8 cellular contexts compared by ENCODE assay signal in the genomic region with DNA sequence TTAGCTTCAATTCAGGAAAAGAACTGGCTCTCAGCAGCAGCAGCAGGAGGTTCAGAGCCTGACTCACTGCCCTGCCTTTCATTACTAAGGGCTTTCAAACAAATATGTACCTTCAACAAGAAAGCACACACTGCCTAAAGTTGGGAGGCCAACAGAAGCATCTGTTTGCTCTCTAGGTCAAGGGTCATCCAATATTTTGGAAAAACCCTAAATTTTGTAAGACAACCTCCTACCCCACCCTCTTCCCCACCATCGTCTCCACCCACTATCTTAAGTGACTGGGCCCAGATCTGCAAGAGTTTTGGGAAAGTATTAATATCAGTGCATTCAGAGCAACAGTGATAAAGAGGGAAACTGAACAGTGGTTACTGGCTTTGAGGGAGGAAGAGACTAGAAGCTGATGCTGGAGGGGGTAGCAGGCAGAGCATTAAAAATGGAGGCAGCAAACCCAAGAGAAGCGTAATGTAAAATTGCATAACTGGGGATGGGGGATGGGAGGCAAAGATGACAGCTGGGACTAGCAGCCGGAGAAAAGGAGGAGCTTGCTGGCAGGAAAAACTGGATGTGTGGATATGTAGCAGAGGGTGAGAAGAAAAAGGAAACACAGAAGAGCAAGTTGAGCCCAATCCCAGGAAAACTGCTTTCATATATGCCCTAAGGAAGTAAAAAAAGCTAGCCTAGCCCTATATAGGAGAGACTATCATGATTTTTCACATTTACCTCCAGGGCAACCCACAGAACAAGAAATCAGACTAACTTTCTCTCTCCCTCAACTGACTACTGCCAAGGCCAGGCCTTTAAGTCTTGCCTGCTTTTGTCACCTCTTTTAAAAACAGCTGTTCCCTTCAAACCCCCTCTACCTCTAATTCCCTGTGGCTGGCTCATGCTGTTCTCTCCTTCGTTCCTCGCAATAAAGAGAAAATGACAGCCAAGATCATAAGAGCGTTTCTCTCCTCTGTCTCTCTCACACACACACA. TPM values are rescaled to one million over a fixed set of nuclear protein-coding genes. Genes with fewer than 3 reads are reported as not detected.
A peak's percentile ranks its signal among the peaks of the same experiment; 100 is the strongest.
DNase-seq lines count a peak whose midpoint lies in the region; ATAC-seq, FAIRE-seq and TF ChIP-seq lines count a peak whose summit lies in the region.

No MANE protein-coding gene starts in this region.

- no peak for TF ChIP-seq RAD21 in A549 (conservative IDR thresholded peaks at IDR 0.05 in 1 of 2, IDR thresholded peaks at IDR 0.05 in 1 of 2)

- H3K4me3 ChIP-seq in A549 (0 out of 3 replicates have a peak overlapping the region, but pooled peaks have one; percentile 12), lower lobe of right lung (no peak overlapping the region)

- no peak for FAIRE-seq in A549 (lab: Jason Lieb, UNC)

- no peaks in the 10 kb centered on the region for H3K27me3 ChIP-seq in lower lobe of right lung (ENCODE audit: low read depth)

- intact Hi-C loops in lower lobe of right lung (cut with DNase I) = no loop called here

- no peak for TF ChIP-seq EP300 in A549 (IDR thresholded peaks at IDR 0.05)

- POLR2A ChIA-PET in A549 (lab: Yijun Ruan, JAX) = interaction anchor here (3.8 kb wide), 1 partner anchor 32 kb away, joined by 21 read pairs; a partner anchor contains a TSS

- H3K4me1 ChIP-seq in A549 (peaks cover 41% of the 10 kb centered on the region), lower lobe of right lung (peaks cover 78% of the 10 kb centered on the region)

- H3K27ac ChIP-seq in A549 = peak overlapping the region; percentile 45 to 62
- peak overlapping the region; percentile 34 for H3K27ac ChIP-seq in lower lobe of right lung

- H3K9me3 ChIP-seq in A549 = no peaks in the 10 kb centered on the region
- no peaks in the 10 kb centered on the region for H3K9me3 ChIP-seq in lower lobe of right lung

- H3K4me2 ChIP-seq in A549 = peak overlapping the region; percentile 73

- no peaks in the 10 kb centered on the region for H3K36me3 ChIP-seq in lower lobe of right lung

- ATAC-seq in A549 (peak; percentile 74 to 86), lower lobe of right lung (peak; percentile 61 to 77), GM21360 (IDR thresholded peaks at IDR 0.05; ENCODE audit: unreplicated experiment) (no peak), GM21619 (IDR thresholded peaks at IDR 0.05; ENCODE audit: unreplicated experiment) (no peak)

- CTCF ChIA-PET in A549 (lab: Yijun Ruan, JAX) = interaction anchor here (0.7 to 9.8 kb wide), 9 partner anchors 8 to 775 kb away, joined by 3 to 99 read pairs (median 3); a partner anchor contains a TSS

- 53% methylated on average over 6 of the region's 6 CpGs for WGBS in A549 (ENCODE audit: missing lambda C conversion rate)

- DNase-seq in A549 (ENCODE audit: low read depth in 1 of 2, low spot score in 1 of 2) (peak; percentile 17 to 42), NCI-H1694 treated with DMSO at 0.1 percent for 48 hours (lab: John Stamatoyannopoulos, UW) (peak; percentile 46), cerebellar cortex (ENCODE audit: low spot score) (peak; percentile 80), lower lobe of right lung (no peak), NCI-H2196 (lab: John Stamatoyannopoulos, UW; ENCODE audit: unreplicated experiment) (no peak), HUDEP-2 (lab: John Stamatoyannopoulos, UW; ENCODE audit: unreplicated experiment in 76 of 76) (no peak)

- TF ChIP-seq POLR2A in A549 (IDR thresholded peaks at IDR 0.05; ENCODE audit: low read length) = no peak

- TF ChIP-seq CTCF in A549 (IDR thresholded peaks at IDR 0.05) (no peak), lower lobe of right lung (IDR thresholded peaks at IDR 0.05) (no peak)

TF ChIP-seq in A549, 52 proteins besides CTCF, POLR2A, EP300 and RAD21:
- TF ChIP-seq, protein P1, sequence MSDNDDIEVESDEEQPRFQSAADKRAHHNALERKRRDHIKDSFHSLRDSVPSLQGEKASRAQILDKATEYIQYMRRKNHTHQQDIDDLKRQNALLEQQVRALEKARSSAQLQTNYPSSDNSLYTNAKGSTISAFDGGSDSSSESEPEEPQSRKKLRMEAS (IDR thresholded peaks at IDR 0.05) = 0 out of 2 replicates have a peak, but pooled peaks have one; percentile 7
- TF ChIP-seq FOSL2 (IDR thresholded peaks at IDR 0.05) = no peak
- TF ChIP-seq FOSL2 (CRISPR knock-in tag; IDR thresholded peaks at IDR 0.05) = peak; percentile 35; the same call in 1 of the 2 replicates
- TF ChIP-seq, protein P2, sequence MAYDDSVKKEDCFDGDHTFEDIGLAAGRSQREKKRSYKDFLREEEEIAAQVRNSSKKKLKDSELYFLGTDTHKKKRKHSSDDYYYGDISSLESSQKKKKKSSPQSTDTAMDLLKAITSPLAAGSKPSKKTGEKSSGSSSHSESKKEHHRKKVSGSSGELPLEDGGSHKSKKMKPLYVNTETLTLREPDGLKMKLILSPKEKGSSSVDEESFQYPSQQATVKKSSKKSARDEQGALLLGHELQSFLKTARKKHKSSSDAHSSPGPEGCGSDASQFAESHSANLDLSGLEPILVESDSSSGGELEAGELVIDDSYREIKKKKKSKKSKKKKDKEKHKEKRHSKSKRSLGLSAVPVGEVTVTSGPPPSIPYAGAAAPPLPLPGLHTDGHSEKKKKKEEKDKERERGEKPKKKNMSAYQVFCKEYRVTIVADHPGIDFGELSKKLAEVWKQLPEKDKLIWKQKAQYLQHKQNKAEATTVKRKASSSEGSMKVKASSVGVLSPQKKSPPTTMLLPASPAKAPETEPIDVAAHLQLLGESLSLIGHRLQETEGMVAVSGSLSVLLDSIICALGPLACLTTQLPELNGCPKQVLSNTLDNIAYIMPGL (CRISPR knock-in tag; IDR thresholded peaks at IDR 0.05; ENCODE audit: borderline replicate concordance) = no peak
- TF ChIP-seq, protein P3, sequence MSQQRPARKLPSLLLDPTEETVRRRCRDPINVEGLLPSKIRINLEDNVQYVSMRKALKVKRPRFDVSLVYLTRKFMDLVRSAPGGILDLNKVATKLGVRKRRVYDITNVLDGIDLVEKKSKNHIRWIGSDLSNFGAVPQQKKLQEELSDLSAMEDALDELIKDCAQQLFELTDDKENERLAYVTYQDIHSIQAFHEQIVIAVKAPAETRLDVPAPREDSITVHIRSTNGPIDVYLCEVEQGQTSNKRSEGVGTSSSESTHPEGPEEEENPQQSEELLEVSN (IDR thresholded peaks at IDR 0.05; ENCODE audit: borderline replicate concordance, low read depth) = no peak
- no peak for TF ChIP-seq FOSB (CRISPR knock-in tag; IDR thresholded peaks at IDR 0.05)
- no peak for TF ChIP-seq HDAC2 (IDR thresholded peaks at IDR 0.05)
- TF ChIP-seq HOXA7 (CRISPR knock-in tag; IDR thresholded peaks at IDR 0.05) = no peak
- TF ChIP-seq MYC (IDR thresholded peaks at IDR 0.05; ENCODE audit: borderline replicate concordance, low read length) = no peak
- TF ChIP-seq KDM1A (IDR thresholded peaks at IDR 0.05; ENCODE audit: low read depth) = no peak
- peak; percentile 69 to 90; a peak in 3 of 4 replicates for TF ChIP-seq CEBPB (IDR thresholded peaks at IDR 0.05)

RNA-seq across cellular contexts. Expression of a gene that starts 31.5 kb away (rescaled TPM):
- 201 and 253 TPM in 2 replicates for polyA plus RNA-seq in A549 (2011; rRNA removed)
- 152 and 184 TPM in 2 replicates for polyA plus RNA-seq in A549 (2012; cell fraction: cytosol; rRNA removed)
- polyA plus RNA-seq in A549 (2012; cell fraction: nucleus; rRNA removed) = 108 and 126 TPM in 2 replicates
- polyA plus RNA-seq in A549 (2017; fragmentation: RNase III; extraction: RNeasy Plus Mini Kit Qiagen cat#74134 plus additional on column Dnase treatment) = 138 to 150 TPM (median 145 TPM) in 3 replicates
- polyA minus RNA-seq in A549 (2011; rRNA and poly(A)+ RNA removed) = 80.1 and 86.6 TPM in 2 replicates
- total RNA-seq in lower lobe of right lung = 138 TPM

Comparison
In these comparisons a context has a peak if more than half of its experiments do, and no peak if none do; other contexts are left out.
1. ATAC-seq: peak in A549 (2 of 2) and lower lobe of right lung (2 of 2); none in GM21360 (single experiment) and GM21619 (single experiment).
2. DNase-seq: peak in A549 (2 of 2), NCI-H1694 treated with DMSO at 0.1 percent for 48 hours (single experiment) and cerebellar cortex (single experiment); none in lower lobe of right lung (single experiment), NCI-H2196 (single experiment) and HUDEP-2 (0 of 76).